In the genomic region with DNA sequence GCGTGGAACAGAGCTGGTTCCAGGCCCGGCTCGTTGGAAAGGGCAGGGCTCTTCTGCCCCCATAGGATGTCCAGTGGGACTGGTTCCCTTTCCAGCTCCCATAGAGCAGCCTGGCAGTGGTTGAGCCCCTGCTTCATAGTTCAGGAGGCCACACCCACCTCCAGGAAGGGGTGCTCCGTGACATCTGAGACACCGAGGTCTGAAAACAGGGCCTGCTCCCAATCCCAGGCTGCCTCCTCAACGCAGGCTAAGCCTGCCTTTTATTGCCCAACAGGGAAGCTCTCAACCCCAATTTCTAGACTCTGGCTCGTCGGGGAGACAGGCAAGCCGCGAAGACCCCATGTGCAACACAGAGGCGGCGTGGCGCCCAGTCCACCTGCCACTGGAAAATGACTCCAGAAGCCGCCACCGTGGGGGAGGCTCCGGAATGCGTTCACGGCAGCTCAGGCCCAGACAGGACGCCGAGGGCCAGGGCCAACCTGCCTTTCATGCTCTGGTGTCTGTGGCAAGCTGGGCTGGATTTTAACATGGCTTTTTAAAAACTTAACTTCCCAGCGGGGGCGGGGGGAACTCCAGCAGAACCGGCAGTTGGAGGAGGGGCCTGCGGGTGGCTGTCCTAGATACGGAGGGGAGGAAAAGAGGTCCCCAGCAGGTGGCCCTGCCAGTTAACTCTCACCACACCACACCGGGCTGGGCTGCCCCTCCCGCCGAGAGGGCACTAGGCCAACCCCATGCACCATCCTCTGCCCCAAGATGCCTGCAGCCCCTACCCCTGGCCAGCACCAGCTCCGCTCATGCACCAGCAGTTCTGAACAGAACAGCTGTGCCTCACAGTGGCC, we compare ENCODE assay signal across 8 cellular contexts. TPM values are rescaled to one million over a fixed set of nuclear protein-coding genes. Genes with fewer than 3 reads are reported as not detected.
DNase-seq lines count a peak whose midpoint lies in the region; ATAC-seq, FAIRE-seq and TF ChIP-seq lines count a peak whose summit lies in the region.

No MANE protein-coding gene starts in this region.

- peaks cover 3% of the 10 kb centered on the region; the same call in 1 of the 2 replicates for H4K20me1 ChIP-seq in GM12878 (ENCODE audit: control insufficient read depth, insufficient read depth)

- in situ Hi-C loops in GM12878 (cut with MboI): no loop called here

- H3K4me1 ChIP-seq in CD4-positive, alpha-beta memory T cell (ENCODE audit: insufficient read depth, low read length): peaks cover 12% of the 10 kb centered on the region
- H3K4me1 ChIP-seq in GM12878 (ENCODE audit: control insufficient read depth, insufficient read depth, low read length) (peaks cover 5% of the 10 kb centered on the region), mesenchymal stem cell (ENCODE audit: control insufficient read depth, insufficient read depth, low read depth, low read length) (peaks cover 47% of the 10 kb centered on the region)

- H3K27ac Mint-ChIP-seq in CD4-positive, alpha-beta memory T cell: peak overlapping the region; percentile 21 to 81 (median 70)

- no TSS peak for BruUV-seq in GM12878 (replicated peaks; lab: Mats Ljungman, UMichigan)

- H3K4me2 ChIP-seq in GM12878 (ENCODE audit: control insufficient read depth, insufficient read depth) (peak overlapping the region; percentile 32; the same call in 1 of the 2 replicates), mesenchymal stem cell (ENCODE audit: low read length, poor library complexity, severe bottlenecking) (no peak overlapping the region)

- H3K36me3 ChIP-seq in CD4-positive, alpha-beta memory T cell (ENCODE audit: insufficient read depth, low read length): peaks cover 33% of the 10 kb centered on the region
- peaks cover 45% of the 10 kb centered on the region; the same call in 1 of the 2 replicates for H3K36me3 ChIP-seq in SK-N-MC (ENCODE audit: insufficient read depth, low read length)
- H3K36me3 ChIP-seq in GM12878 (ENCODE audit: control insufficient read depth in 2 of 2, insufficient read depth in 2 of 2, low read length in 1 of 2): peaks cover 11 to 33% of the 10 kb centered on the region in 2 experiments
- H3K36me3 ChIP-seq in mesenchymal stem cell (ENCODE audit: control insufficient read depth in 1 of 2, insufficient read depth in 2 of 2, low read depth in 1 of 2, low read length in 2 of 2): peaks cover 60 to 64% of the 10 kb centered on the region in 2 experiments

- no peaks in the 10 kb centered on the region for H3K27me3 ChIP-seq in CD4-positive, alpha-beta memory T cell (ENCODE audit: insufficient read depth, low read length)
- H3K27me3 ChIP-seq in GM12878 (replicated peaks in 1 of 2; ENCODE audit: control insufficient read depth in 2 of 2, insufficient read depth in 2 of 2, low read length in 1 of 2): no peaks in the 10 kb centered on the region
- H3K27me3 ChIP-seq in mesenchymal stem cell (ENCODE audit: control insufficient read depth in 1 of 2, insufficient read depth in 1 of 2, low read length in 2 of 2): no peaks in the 10 kb centered on the region

- intact Hi-C loops in CD4-positive, alpha-beta memory T cell (cut with micrococcal nuclease): no loop called here
- intact Hi-C loops in GM12878 (cut with micrococcal nuclease; ENCODE audit: unreplicated experiment): no loop called here

- SMC1A ChIA-PET in GM12878 (lab: Charles Lee; ENCODE audit: uncharacterized antibody, unreplicated experiment): no interaction called here

- no peak for FAIRE-seq in GM12878 (lab: Jason Lieb, UNC)

- ATAC-seq in GM12878: peak; percentile 70

- TF ChIP-seq RAD21 in GM12878 (IDR thresholded peaks at IDR 0.05; ENCODE audit: insufficient read depth, low read depth, low read length): no peak

- H3K9me3 ChIP-seq in CD4-positive, alpha-beta memory T cell (ENCODE audit: control insufficient read depth in 1 of 2, low read length in 2 of 2): no peaks in the 10 kb centered on the region
- H3K9me3 ChIP-seq in SK-N-MC (ENCODE audit: low read depth, low read length): no peaks in the 10 kb centered on the region
- H3K9me3 ChIP-seq in GM12878 (replicated peaks; ENCODE audit: control insufficient read depth, insufficient read depth, low read length): no peaks in the 10 kb centered on the region
- H3K9me3 ChIP-seq in mesenchymal stem cell (ENCODE audit: control insufficient read depth, low read length): no peaks in the 10 kb centered on the region

- H4K91ac ChIP-seq in mesenchymal stem cell (ENCODE audit: low read length): no peak overlapping the region

- H2BK15ac ChIP-seq in mesenchymal stem cell (ENCODE audit: low read depth, poor library complexity, severe bottlenecking): peak overlapping the region; percentile 12

- peak overlapping the region; percentile 30 for H3K27ac ChIP-seq in CD4-positive, alpha-beta memory T cell (ENCODE audit: low read depth, low read length)
- peak overlapping the region; percentile 86 for H3K27ac ChIP-seq in SK-N-MC
- H3K27ac ChIP-seq in GM12878 (ENCODE audit: control insufficient read depth, insufficient read depth): peak overlapping the region; percentile 13; the same call in 1 of the 2 replicates
- peak overlapping the region; percentile 31 for H3K27ac ChIP-seq in mesenchymal stem cell (ENCODE audit: low read length, poor library complexity, severe bottlenecking)

- WGBS in GM12878 (ENCODE audit: insufficient coverage, insufficient replicate concordance, low lambda C conversion rate, missing lambda C conversion rate): 76% methylated on average over 29 of the region's 29 CpGs
- 61% methylated on average over 29 of the region's 29 CpGs for WGBS in mesenchymal stem cell

- TF ChIP-seq POLR2A in GM12878 (IDR thresholded peaks at IDR 0.05; ENCODE audit: low read depth, low read length): peak; percentile 27

- POLR2A ChIA-PET in CD4-positive, alpha-beta memory T cell (lab: Charles Lee; ENCODE audit: partially characterized antibody): interaction anchor here (0.6 kb wide), 1 partner anchor 670 kb away, joined by 4 read pairs; no protein-coding TSS in a partner anchor
- POLR2A ChIA-PET in GM12878 (lab: Charles Lee): interaction anchor here (0.8 to 1.2 kb wide), 2 partner anchors 8 to 35 kb away, joined by 3 read pairs; no protein-coding TSS in a partner anchor

- CTCF ChIA-PET in CD4-positive, alpha-beta memory T cell (lab: Charles Lee; ENCODE audit: partially characterized antibody): no interaction called here
- CTCF ChIA-PET in GM12878 (lab: Yijun Ruan, JAX): interaction anchor here (0.9 kb wide), 1 partner anchor 104 kb away, joined by 5 read pairs; no protein-coding TSS in a partner anchor

- TF ChIP-seq EP300 in GM12878 (IDR thresholded peaks at IDR 0.05; ENCODE audit: borderline replicate concordance in 1 of 2, control insufficient read depth in 1 of 2, low read depth in 2 of 2, low read length in 2 of 2): no peak

- H3K18ac ChIP-seq in mesenchymal stem cell (ENCODE audit: low read depth in 1 of 2, low read length in 2 of 2): no peak overlapping the region

- TF ChIP-seq CTCF in GM12878 (IDR thresholded peaks at IDR 0.05 in 2 of 3, conservative IDR thresholded peaks at IDR 0.05 in 1 of 3; ENCODE audit: control insufficient read depth in 2 of 3, extremely low read depth in 1 of 3, insufficient read depth in 1 of 3, low read depth in 3 of 3, low read length in 3 of 3): no peak

- H3K9ac ChIP-seq in SK-N-MC (ENCODE audit: insufficient read length) (peak overlapping the region; percentile 3), GM12878 (ENCODE audit: control insufficient read depth, insufficient read depth, low read length) (no peak overlapping the region), mesenchymal stem cell (ENCODE audit: low read length) (no peak overlapping the region)

- peaks cover 6 to 21% (median 10%) of the 10 kb centered on the region in 4 donors for H3K4me1 Mint-ChIP-seq in CD4-positive, alpha-beta memory T cell

- H3K4ac ChIP-seq in mesenchymal stem cell (ENCODE audit: low read depth in 1 of 2, low read length in 2 of 2): no peak overlapping the region

- no peak overlapping the region for H2BK120ac ChIP-seq in mesenchymal stem cell (ENCODE audit: low read depth, low read length)

- H4K8ac ChIP-seq in mesenchymal stem cell (ENCODE audit: low read length): no peak overlapping the region

- H3K23ac ChIP-seq in mesenchymal stem cell (ENCODE audit: low read length in 2 of 2): no peak overlapping the region

- no peak overlapping the region for H2BK12ac ChIP-seq in mesenchymal stem cell (ENCODE audit: low read length in 2 of 2)

- no peaks in the 10 kb centered on the region for H3K79me2 ChIP-seq in GM12878 (ENCODE audit: control insufficient read depth, insufficient read depth, low read length)

- H2AK5ac ChIP-seq in mesenchymal stem cell (ENCODE audit: low read length, severe bottlenecking): peak overlapping the region; percentile 40

- no peaks in the 10 kb centered on the region for H3K27me3 Mint-ChIP-seq in CD4-positive, alpha-beta memory T cell

- H3K14ac ChIP-seq in mesenchymal stem cell (ENCODE audit: low read length in 2 of 2): no peak overlapping the region

- H3K4me3 ChIP-seq in CD4-positive, alpha-beta memory T cell (ENCODE audit: low read length in 2 of 2): no peak overlapping the region
- H3K4me3 ChIP-seq in SK-N-MC (peak overlapping the region; percentile 47), GM12878 (no peak overlapping the region), mesenchymal stem cell (ENCODE audit: insufficient read depth in 1 of 2, low read depth in 1 of 2, low read length in 2 of 2) (no peak overlapping the region)

- peak; percentile 29 to 66 (median 42) for DNase-seq in CD4-positive, alpha-beta memory T cell
- DNase-seq in SK-N-MC (ENCODE audit: low read depth, low spot score) (no peak), GM12878 (ENCODE audit: low read depth, low spot score) (no peak), mesenchymal stem cell (no peak), kidney glomerular epithelial cell (lab: John Stamatoyannopoulos, UW) (no peak), NAMALWA (ENCODE audit: low spot score) (no peak)
- DNase-seq in stimulated activated naive CD4-positive, alpha-beta T cell (lab: John Stamatoyannopoulos, UW): peak in 5 of 6 experiments; percentile 8 to 27 (median 23)
- no peak for DNase-seq in activated CD4-positive, CD25-positive, alpha-beta regulatory T cell treated with anti-CD3 and anti-CD28 coated beads, Interleukin-2, amount 50 U/mL, for 72 hours

- H3K36me3 Mint-ChIP-seq in CD4-positive, alpha-beta memory T cell: peaks cover 22 to 47% of the 10 kb centered on the region in 2 donors

- peak overlapping the region in 7 of 8 donors; percentile 31 to 63 (median 39) for H3K4me3 Mint-ChIP-seq in CD4-positive, alpha-beta memory T cell

- peaks cover 34% of the 10 kb centered on the region for H3K79me1 ChIP-seq in mesenchymal stem cell (replicated peaks; ENCODE audit: low read length, poor library complexity, severe bottlenecking)

- RAD21 ChIA-PET in GM12878 (lab: Charles Lee; ENCODE audit: unreplicated experiment): no interaction called here

- H2AFZ ChIP-seq in GM12878 (ENCODE audit: control insufficient read depth, low read depth, low read length): no peak overlapping the region
- no peak overlapping the region for H2AFZ ChIP-seq in mesenchymal stem cell (ENCODE audit: low read depth, low read length)

- no peaks in the 10 kb centered on the region for H3K9me3 Mint-ChIP-seq in CD4-positive, alpha-beta memory T cell

- H2BK5ac ChIP-seq in mesenchymal stem cell (ENCODE audit: low read depth, low read length, poor library complexity, severe bottlenecking): no peak overlapping the region

RNA-seq across cellular contexts. Expression of gene TINCR, which starts 17.9 kb away (rescaled TPM):
- 1 to 10 TPM; 1.4 TPM for total RNA-seq in CD4-positive, alpha-beta memory T cell
- polyA plus RNA-seq in CD4-positive, alpha-beta memory T cell: under 1 TPM in 1 of 2 donors, not detected in 1; 0.20 TPM
- total RNA-seq in GM12878 (2013; cell fraction: nucleolus; rRNA removed): 1.2 and 3.6 TPM in 2 replicates
- total RNA-seq in GM12878 (2014; rRNA removed): 0.06 TPM in 1 of 2 replicates, not detected in the other
- total RNA-seq in GM12878 (2014; rRNA removed; fragmentation: Illumina TruSeq; extraction: Trizol): 0.23 TPM in 1 of 2 replicates, not detected in the other
- 0.16 and 0.36 TPM in 2 replicates for total RNA-seq in GM12878 (2021)
- polyA plus RNA-seq in GM12878 (2011; ENCODE audit: low read depth): 0.33 TPM
- 0.06 and 0.27 TPM in 2 replicates for polyA plus RNA-seq in GM12878 (2011; rRNA removed)
- 0.22 and 0.25 TPM in 2 replicates for polyA plus RNA-seq in GM12878 (2011; cell fraction: cytosol; rRNA removed)
- 1.1 and 1.2 TPM in 2 replicates for polyA plus RNA-seq in GM12878 (2011; cell fraction: nucleus; rRNA removed)
- 0.56 and 0.65 TPM in 2 replicates for polyA plus RNA-seq in GM12878 (2012)
- 0.08 and 0.10 TPM in 2 replicates for polyA plus RNA-seq in GM12878 (2014; fragmentation: Illumina TruSeq; extraction: Trizol)
- polyA plus RNA-seq in GM12878 (2014; fragmentation: Nextera tagmentation; extraction: Ambion mirVana): under 1 TPM in 1 of 2 experiments, not detected in 1; 0.02 TPM
- polyA plus RNA-seq in GM12878 (2014; rRNA removed): 0.05 and 0.14 TPM in 2 replicates
- polyA plus RNA-seq in GM12878 (2016; fragmentation: Nextera tagmentation; extraction: Ambion mirVana): under 1 TPM in 1 of 2 experiments, not detected in 1; 0.05 TPM
- polyA minus RNA-seq in GM12878 (2011; rRNA and poly(A)+ RNA removed): 0.10 and 0.22 TPM in 2 replicates
- not detected in 2 replicates for polyA minus RNA-seq in GM12878 (2011; cell fraction: cytosol; rRNA and poly(A)+ RNA removed)
- 0.12 TPM in 1 of 2 replicates, not detected in the other for polyA minus RNA-seq in GM12878 (2011; cell fraction: nucleus; rRNA and poly(A)+ RNA removed)
- 0.08 TPM for polyA plus RNA-seq in mesenchymal stem cell (2013, experiment 1 of 2)
- 0.03 TPM for polyA plus RNA-seq in mesenchymal stem cell (2013, experiment 2 of 2)

RNA-seq across cellular contexts. Expression of gene SAFB2, which starts 36.9 kb away (rescaled TPM):
- 100 to 1,000 TPM; 257 to 263 TPM for total RNA-seq in CD4-positive, alpha-beta memory T cell
- 10 to 100 TPM; 16.6 to 65.4 TPM for polyA plus RNA-seq in CD4-positive, alpha-beta memory T cell
- 316 and 336 TPM in 2 replicates for total RNA-seq in GM12878 (2013; cell fraction: nucleolus; rRNA removed)
- total RNA-seq in GM12878 (2014; rRNA removed): 30.3 and 36.3 TPM in 2 replicates
- total RNA-seq in GM12878 (2014; rRNA removed; fragmentation: Illumina TruSeq; extraction: Trizol): 33.3 and 34.5 TPM in 2 replicates
- 78.3 and 89.2 TPM in 2 replicates for total RNA-seq in GM12878 (2021)
- 26.4 TPM for polyA plus RNA-seq in GM12878 (2011; ENCODE audit: low read depth)
- 26.5 and 27.7 TPM in 2 replicates for polyA plus RNA-seq in GM12878 (2011; rRNA removed)
- 17.6 and 31.8 TPM in 2 replicates for polyA plus RNA-seq in GM12878 (2011; cell fraction: cytosol; rRNA removed)
- polyA plus RNA-seq in GM12878 (2011; cell fraction: nucleus; rRNA removed): 182 and 211 TPM in 2 replicates
- polyA plus RNA-seq in GM12878 (2012): 45.0 and 45.5 TPM in 2 replicates
- 49.6 and 53.2 TPM in 2 replicates for polyA plus RNA-seq in GM12878 (2014; fragmentation: Illumina TruSeq; extraction: Trizol)
- 10 to 100 TPM in 1 of 2 experiments, 1 to 10 TPM in 1; 4.5 to 24.6 TPM for polyA plus RNA-seq in GM12878 (2014; fragmentation: Nextera tagmentation; extraction: Ambion mirVana)
- 52.7 and 57.8 TPM in 2 replicates for polyA plus RNA-seq in GM12878 (2014; rRNA removed)
- 10 to 100 TPM; 70.0 to 74.1 TPM for polyA plus RNA-seq in GM12878 (2016; fragmentation: Nextera tagmentation; extraction: Ambion mirVana)
- 32.6 and 38.3 TPM in 2 replicates for polyA minus RNA-seq in GM12878 (2011; rRNA and poly(A)+ RNA removed)
- polyA minus RNA-seq in GM12878 (2011; cell fraction: cytosol; rRNA and poly(A)+ RNA removed): 9.8 and 15.9 TPM in 2 replicates
- polyA minus RNA-seq in GM12878 (2011; cell fraction: nucleus; rRNA and poly(A)+ RNA removed): 47.8 and 77.2 TPM in 2 replicates
- polyA plus RNA-seq in mesenchymal stem cell (2013, experiment 1 of 2): 25.9 TPM
- polyA plus RNA-seq in mesenchymal stem cell (2013, experiment 2 of 2): 24.3 TPM

RNA-seq across cellular contexts. Expression of gene SAFB, which starts 37.2 kb away (rescaled TPM):
- total RNA-seq in CD4-positive, alpha-beta memory T cell: 100 to 1,000 TPM; 202 to 211 TPM
- polyA plus RNA-seq in CD4-positive, alpha-beta memory T cell: 100 to 1,000 TPM in 1 of 2 donors, 10 to 100 TPM in 1; 14.6 to 117 TPM
- total RNA-seq in GM12878 (2013; cell fraction: nucleolus; rRNA removed): 316 and 319 TPM in 2 replicates
- 45.0 and 55.9 TPM in 2 replicates for total RNA-seq in GM12878 (2014; rRNA removed)
- total RNA-seq in GM12878 (2014; rRNA removed; fragmentation: Illumina TruSeq; extraction: Trizol): 49.2 and 53.0 TPM in 2 replicates
- total RNA-seq in GM12878 (2021): 110 and 122 TPM in 2 replicates
- polyA plus RNA-seq in GM12878 (2011; ENCODE audit: low read depth): 25.5 TPM
- polyA plus RNA-seq in GM12878 (2011; rRNA removed): 54.9 and 62.1 TPM in 2 replicates
- 58.3 and 103 TPM in 2 replicates for polyA plus RNA-seq in GM12878 (2011; cell fraction: cytosol; rRNA removed)
- polyA plus RNA-seq in GM12878 (2011; cell fraction: nucleus; rRNA removed): 206 and 327 TPM in 2 replicates
- polyA plus RNA-seq in GM12878 (2012): 61.7 and 61.9 TPM in 2 replicates
- 66.6 and 70.3 TPM in 2 replicates for polyA plus RNA-seq in GM12878 (2014; fragmentation: Illumina TruSeq; extraction: Trizol)
- 1 to 10 TPM; 1.6 to 2.9 TPM for polyA plus RNA-seq in GM12878 (2014; fragmentation: Nextera tagmentation; extraction: Ambion mirVana)
- polyA plus RNA-seq in GM12878 (2014; rRNA removed): 114 and 122 TPM in 2 replicates
- 100 to 1,000 TPM; 126 to 131 TPM for polyA plus RNA-seq in GM12878 (2016; fragmentation: Nextera tagmentation; extraction: Ambion mirVana)
- polyA minus RNA-seq in GM12878 (2011; rRNA and poly(A)+ RNA removed): 21.7 and 34.3 TPM in 2 replicates
- 27.4 and 29.1 TPM in 2 replicates for polyA minus RNA-seq in GM12878 (2011; cell fraction: cytosol; rRNA and poly(A)+ RNA removed)
- polyA minus RNA-seq in GM12878 (2011; cell fraction: nucleus; rRNA and poly(A)+ RNA removed): 67.8 and 87.7 TPM in 2 replicates
- 32.5 TPM for polyA plus RNA-seq in mesenchymal stem cell (2013, experiment 1 of 2)
- 30.9 TPM for polyA plus RNA-seq in mesenchymal stem cell (2013, experiment 2 of 2)

Comparison
In these comparisons a context has a peak if more than half of its experiments do, and no peak if none do; other contexts are left out.
1. DNase-seq: peak in CD4-positive, alpha-beta memory T cell (5 of 5) and stimulated activated naive CD4-positive, alpha-beta T cell (5 of 6); none in SK-N-MC (single experiment), GM12878 (single experiment), mesenchymal stem cell (single experiment), kidney glomerular epithelial cell (single experiment), activated CD4-positive, CD25-positive, alpha-beta regulatory T cell treated with anti-CD3 and anti-CD28 coated beads, Interleukin-2, amount 50 U/mL, for 72 hours (single experiment) and NAMALWA (single experiment).
2. H3K27ac ChIP-seq: peak in every context shown above with its lines; median percentile 86 in SK-N-MC; 31 in mesenchymal stem cell; 30 in CD4-positive, alpha-beta memory T cell; 13 in GM12878.